In genomic region chr2:39338502-39338901, GRCh38 we compare ENCODE assay signal across 19 cellular contexts.
DNase-seq lines count a peak whose midpoint lies in the region; ATAC-seq, FAIRE-seq and TF ChIP-seq lines count a peak whose summit lies in the region.
"Had no signal": no experiment of that assay in that cellular context is flagged by ENCODE, and none has a peak within 500 bp of the region (broad histone marks: within the 10 kb centered on the region; RNA-seq: fewer than 3 reads in every experiment).

No MANE protein-coding gene starts in this region.

- no peaks in the 10 kb centered on the region for H3K27me3 Mint-ChIP-seq in WTC11 (ENCODE audit: low read depth)
- H3K27me3 Mint-ChIP-seq in neural crest cell (ENCODE audit: low read depth) = no peaks in the 10 kb centered on the region
- H3K27me3 Mint-ChIP-seq: B cell had no signal

- FAIRE-seq in D721Med (lab: Jason Lieb, UNC) = peak; percentile 78
- FAIRE-seq: GM18507, H54 had no signal

- no peaks in the 10 kb centered on the region for H3K9me3 Mint-ChIP-seq in WTC11
- H3K9me3 Mint-ChIP-seq in neural crest cell = no peaks in the 10 kb centered on the region
- H3K9me3 Mint-ChIP-seq: CD14-positive monocyte had no signal

- H3K4me1 Mint-ChIP-seq in WTC11 (peaks cover 25% of the 10 kb centered on the region), neural crest cell (no peaks in the 10 kb centered on the region)
- H3K4me1 Mint-ChIP-seq: B cell, CD14-positive monocyte had no signal

- TF ChIP-seq CTCF in D721Med (IDR thresholded peaks at IDR 0.05; ENCODE audit: insufficient read depth, missing control alignments) (no peak), WTC11 (IDR thresholded peaks at IDR 0.05) (no peak), neural crest cell (conservative IDR thresholded peaks at IDR 0.05) (no peak)

- no peak overlapping the region for H3K4me3 Mint-ChIP-seq in WTC11
- H3K4me3 Mint-ChIP-seq in neural crest cell = no peak overlapping the region
- H3K4me3 Mint-ChIP-seq: B cell, CD14-positive monocyte had no signal

- peaks cover 2% of the 10 kb centered on the region; the same call in 1 of the 2 replicates for H3K36me3 Mint-ChIP-seq in WTC11
- peaks cover 6% of the 10 kb centered on the region for H3K36me3 Mint-ChIP-seq in neural crest cell (ENCODE audit: low read depth)

- DNase-seq in D721Med (ENCODE audit: insufficient read length, low spot score) (no peak), NCI-H82 treated with DMSO at 0.1 percent for 48 hours (lab: John Stamatoyannopoulos, UW; ENCODE audit: unreplicated experiment) (peak; percentile 82), WTC11 (ENCODE audit: low spot score) (no peak), neural crest cell (ENCODE audit: low read depth, low spot score) (no peak), HuH-7 (ENCODE audit: low spot score) (no peak), anterior cingulate cortex (lab: John Stamatoyannopoulos, UW) (no peak)
- DNase-seq in activated CD4-positive, CD25-positive, alpha-beta regulatory T cell treated with anti-CD3 and anti-CD28 coated beads, Interleukin-2, amount 50 U/mL, for 72 hours = no peak
- DNase-seq: MG63, NCI-H1048, NCI-H1436, NCI-H187 treated with DMSO at 0.1 percent for 48 hours, NCI-H2107, NCI-H748 treated with DMSO at 0.1 percent for 48 hours, Right ventricle myocardium superior had no signal

- POLR2A ChIA-PET in WTC11 (lab: Charles Lee) = no interaction called here

- H3K27ac Mint-ChIP-seq in WTC11 (peak overlapping the region; percentile 84; the same call in 1 of the 2 replicates), neural crest cell (ENCODE audit: unreplicated experiment) (peak overlapping the region; percentile 65)
- H3K27ac Mint-ChIP-seq: B cell had no signal

- CTCF ChIA-PET in WTC11 (lab: Charles Lee) = no interaction called here

- ATAC-seq in WTC11 = no peak
- ATAC-seq in GM18511 (IDR thresholded peaks at IDR 0.05; ENCODE audit: unreplicated experiment) = no peak

TF ChIP-seq in WTC11, 78 proteins besides CTCF, POLR2A, EP300 and RAD21:
- TF ChIP-seq USF1 (CRISPR knock-in tag; IDR thresholded peaks at IDR 0.05) (no peak), ZNF671 (CRISPR knock-in tag; IDR thresholded peaks at IDR 0.05) (no peak), NFATC4 (CRISPR knock-in tag; IDR thresholded peaks at IDR 0.05) (no peak), TP53 (CRISPR knock-in tag; IDR thresholded peaks at IDR 0.05) (no peak), ZNF317 (CRISPR knock-in tag; IDR thresholded peaks at IDR 0.05; ENCODE audit: borderline replicate concordance, low read depth) (no peak), MLX (CRISPR knock-in tag; IDR thresholded peaks at IDR 0.05) (no peak), ELF4 (CRISPR knock-in tag; IDR thresholded peaks at IDR 0.05; ENCODE audit: low read depth) (no peak), EMX1 (CRISPR knock-in tag; IDR thresholded peaks at IDR 0.05) (no peak), HMGA2 (CRISPR knock-in tag; IDR thresholded peaks at IDR 0.05) (no peak), GRHL2 (CRISPR knock-in tag; IDR thresholded peaks at IDR 0.05; ENCODE audit: insufficient replicate concordance, severe bottlenecking) (no peak), ATF1 (CRISPR knock-in tag; IDR thresholded peaks at IDR 0.05) (no peak), JUN (CRISPR knock-in tag; IDR thresholded peaks at IDR 0.05) (no peak)
TF ChIP-seq in WTC11: peak in this region for 0.
